ENCODE assay signal across 25 cellular contexts in the genomic region with DNA sequence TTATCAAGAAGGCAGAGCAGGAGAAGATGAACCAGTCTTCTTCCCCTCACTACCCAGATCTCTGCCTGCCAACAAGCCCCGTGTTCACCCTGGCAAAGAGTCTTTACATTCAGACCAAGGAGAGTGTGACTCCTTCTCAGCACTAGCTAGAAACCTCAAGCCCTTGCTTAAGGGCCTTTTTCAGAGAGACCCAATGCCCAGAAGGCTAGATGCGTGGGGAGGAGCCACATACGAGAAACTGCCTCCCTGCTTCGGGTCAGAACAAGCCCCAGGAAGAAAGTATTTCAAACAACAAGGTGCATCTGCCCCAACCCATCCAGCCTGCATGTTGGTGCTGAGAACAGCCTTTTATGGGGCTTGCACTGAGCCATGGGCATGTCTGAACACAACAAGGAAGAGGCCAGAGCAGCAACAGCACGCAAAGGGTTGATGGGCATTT.
A peak's percentile ranks its signal among the peaks of the same experiment; 100 is the strongest.
DNase-seq lines count a peak whose midpoint lies in the region; ATAC-seq and TF ChIP-seq lines count a peak whose summit lies in the region.
"Had no signal": no experiment of that assay in that cellular context is flagged by ENCODE, and none has a peak within 500 bp of the region (broad histone marks: within the 10 kb centered on the region; RNA-seq: fewer than 3 reads in every experiment).

No MANE protein-coding gene starts in this region.

- no peak overlapping the region for H2AFZ ChIP-seq in osteoblast (ENCODE audit: low read length)

- POLR2A ChIA-PET in Caco-2 (lab: Charles Lee): interaction anchor here (1.4 kb wide), 1 partner anchor 32 kb away, joined by 4 read pairs; no protein-coding TSS in a partner anchor
- POLR2A ChIA-PET in CD4-positive, alpha-beta T cell (lab: Charles Lee): no interaction called here

- no peaks in the 10 kb centered on the region for H3K9me3 Mint-ChIP-seq in Caco-2 (ENCODE audit: unreplicated experiment)
- no peaks in the 10 kb centered on the region for H3K9me3 Mint-ChIP-seq in CD4-positive, alpha-beta T cell
- H3K9me3 Mint-ChIP-seq: activated T-cell treated with anti-CD3 and anti-CD28 coated beads, Interleukin-2, amount 50 U/mL, for 24 hours; stimulated activated naive CD8-positive, alpha-beta T cell treated with anti-CD3 and anti-CD28 coated beads, Interleukin-15, Interleukin-2, amounts not matched to agents 100 ng/mL and 50 ng/mL, for 24 hours had no signal

- H3K4me3 ChIP-seq in Caco-2 (ENCODE audit: low read depth, low read length) (no peak overlapping the region), NT2/D1 (ENCODE audit: insufficient read length, low read depth) (peak overlapping the region; percentile 54), osteoblast (ENCODE audit: insufficient read depth, low read length) (no peak overlapping the region)
- H3K4me3 ChIP-seq: gastrocnemius medialis, HAP-1, lung, transverse colon had no signal

- CTCF ChIA-PET in Caco-2 (lab: Charles Lee): interaction anchor here (1.4 kb wide), 1 partner anchor 55 kb away, joined by 4 read pairs; no protein-coding TSS in a partner anchor
- CTCF ChIA-PET in CD4-positive, alpha-beta T cell (lab: Charles Lee): no interaction called here

- no peaks in the 10 kb centered on the region for H3K27me3 ChIP-seq in Caco-2 (replicated peaks; ENCODE audit: control insufficient read depth, insufficient read depth, low read length)
- no peaks in the 10 kb centered on the region for H3K27me3 ChIP-seq in NT2/D1 (ENCODE audit: insufficient read depth, insufficient read length)
- no peaks in the 10 kb centered on the region for H3K27me3 ChIP-seq in osteoblast (ENCODE audit: insufficient read depth, low read length)
- peaks cover 5% of the 10 kb centered on the region for H3K27me3 ChIP-seq in CD4-positive, alpha-beta T cell (ENCODE audit: control insufficient read depth, insufficient read depth, low read length)
- H3K27me3 ChIP-seq: gastrocnemius medialis, transverse colon had no signal

- no peaks in the 10 kb centered on the region for H3K79me2 ChIP-seq in osteoblast (ENCODE audit: insufficient read depth, low read length)

- no peaks in the 10 kb centered on the region for H4K20me1 ChIP-seq in osteoblast (ENCODE audit: insufficient read depth, low read length)

- no peak overlapping the region for H3K4me2 ChIP-seq in osteoblast (ENCODE audit: insufficient read depth, low read length)

- peaks cover 56% of the 10 kb centered on the region for H3K4me1 Mint-ChIP-seq in Caco-2 (ENCODE audit: low read depth, unreplicated experiment)
- H3K4me1 Mint-ChIP-seq in CD4-positive, alpha-beta T cell (ENCODE audit: low read depth): no peaks in the 10 kb centered on the region
- H3K4me1 Mint-ChIP-seq: B cell had no signal

- DNase-seq in Caco-2 (no peak), NT2/D1 (ENCODE audit: low read depth, low spot score) (no peak), epithelial cell of prostate (ENCODE audit: low read depth, low spot score) (peak; percentile 81), osteoblast (ENCODE audit: insufficient read length, low spot score, missing footprints) (peak; percentile 60), NCI-H2029 (lab: John Stamatoyannopoulos, UW) (no peak), SHP77 (lab: John Stamatoyannopoulos, UW) (no peak)
- DNase-seq in CD4-positive, alpha-beta T cell: no peak
- no peak for DNase-seq in activated naive CD4-positive, alpha-beta T cell treated with anti-CD3 and anti-CD28 coated beads, Interleukin-2, amount 50 U/mL, for 16 hours
- DNase-seq: activated CD4-positive, alpha-beta T cell treated with anti-CD3 and anti-CD28 coated beads for 1 hour; activated naive CD4-positive, alpha-beta T cell; activated T-cell treated with anti-CD3 and anti-CD28 coated beads, Interleukin-2, amount 50 U/mL, for 24 hours; amniotic stem cell; COR-L47; erythroblast; gastrocnemius medialis; hypothalamus; NCI-H1417 treated with DMSO at 0.1 percent for 48 hours; NCI-H2171 treated with DMSO at 0.1 percent for 48 hours; NCI-H526; stimulated activated CD4-positive, alpha-beta T cell treated with anti-CD3 and anti-CD28 coated beads, Interleukin-4, amount 100 ng/mL, for 4 hours; transverse colon had no signal

- intact Hi-C loops in Caco-2 (cut with micrococcal nuclease; ENCODE audit: unreplicated experiment): no loop called here
- intact Hi-C loops in CD4-positive, alpha-beta T cell (cut with DNase I, micrococcal nuclease): no loop called here

- peak overlapping the region; percentile 78 for H3K4me3 Mint-ChIP-seq in Caco-2 (ENCODE audit: unreplicated experiment)
- H3K4me3 Mint-ChIP-seq in CD4-positive, alpha-beta T cell: no peak overlapping the region
- H3K4me3 Mint-ChIP-seq: activated T-cell treated with anti-CD3 and anti-CD28 coated beads, Interleukin-2, amount 50 U/mL, for 24 hours; B cell; stimulated activated naive CD8-positive, alpha-beta T cell treated with anti-CD3 and anti-CD28 coated beads, Interleukin-15, Interleukin-2, amounts not matched to agents 100 ng/mL and 50 ng/mL, for 24 hours had no signal

- H3K36me3 Mint-ChIP-seq in Caco-2 (ENCODE audit: insufficient read depth, unreplicated experiment): peaks cover 38% of the 10 kb centered on the region
- H3K36me3 Mint-ChIP-seq in CD4-positive, alpha-beta T cell (ENCODE audit: low read depth): no peaks in the 10 kb centered on the region

- H3K27ac ChIP-seq in epithelial cell of prostate (peak overlapping the region; percentile 100), osteoblast (ENCODE audit: low read depth, low read length) (no peak overlapping the region)
- H3K27ac ChIP-seq in CD4-positive, alpha-beta T cell (ENCODE audit: low read depth, low read length): no peak overlapping the region
- H3K27ac ChIP-seq: gastrocnemius medialis, transverse colon had no signal

- no peaks in the 10 kb centered on the region for H3K27me3 Mint-ChIP-seq in Caco-2 (ENCODE audit: insufficient read depth, unreplicated experiment)
- peaks cover 57% of the 10 kb centered on the region for H3K27me3 Mint-ChIP-seq in CD4-positive, alpha-beta T cell

- ATAC-seq in CD4-positive, alpha-beta T cell (ENCODE audit: poor library complexity): no peak
- ATAC-seq: gastrocnemius medialis had no signal

- no peaks in the 10 kb centered on the region for H3K9me3 ChIP-seq in Caco-2
- no peaks in the 10 kb centered on the region for H3K9me3 ChIP-seq in NT2/D1 (ENCODE audit: insufficient read depth, low read length)
- no peaks in the 10 kb centered on the region for H3K9me3 ChIP-seq in osteoblast (ENCODE audit: low read depth, low read length)
- no peaks in the 10 kb centered on the region for H3K9me3 ChIP-seq in CD4-positive, alpha-beta T cell (ENCODE audit: control insufficient read depth, low read length)
- H3K9me3 ChIP-seq: gastrocnemius medialis, HAP-1, transverse colon had no signal

- H3K36me3 ChIP-seq in Caco-2 (ENCODE audit: control insufficient read depth, insufficient read depth, low read length): no peaks in the 10 kb centered on the region
- no peaks in the 10 kb centered on the region for H3K36me3 ChIP-seq in NT2/D1 (ENCODE audit: insufficient read depth, insufficient read length, low read length)
- H3K36me3 ChIP-seq in osteoblast (ENCODE audit: insufficient read depth, low read length): no peaks in the 10 kb centered on the region
- H3K36me3 ChIP-seq: gastrocnemius medialis, HAP-1, transverse colon had no signal

- peaks cover 81% of the 10 kb centered on the region for H3K4me1 ChIP-seq in Caco-2
- peaks cover 26% of the 10 kb centered on the region for H3K4me1 ChIP-seq in NT2/D1 (ENCODE audit: insufficient read depth, insufficient read length)
- peaks cover 27% of the 10 kb centered on the region for H3K4me1 ChIP-seq in osteoblast (ENCODE audit: insufficient read depth, low read length)
- H3K4me1 ChIP-seq: gastrocnemius medialis, transverse colon had no signal

- TF ChIP-seq CTCF in Caco-2 (IDR thresholded peaks at IDR 0.05; ENCODE audit: insufficient read depth in 1 of 2, low read depth in 1 of 2, low read length in 1 of 2, severe bottlenecking in 1 of 2, unreplicated experiment in 1 of 2) (no peak), osteoblast (IDR thresholded peaks at IDR 0.05; ENCODE audit: extremely low read depth, low read depth, low read length) (no peak)
- TF ChIP-seq CTCF in CD4-positive, alpha-beta T cell (IDR thresholded peaks at IDR 0.05): no peak

- peak overlapping the region; percentile 76 for H3K9ac ChIP-seq in NT2/D1 (ENCODE audit: insufficient read length, low read depth)

- peak overlapping the region; percentile 91 for H3K27ac Mint-ChIP-seq in Caco-2 (ENCODE audit: unreplicated experiment)
- no peak overlapping the region for H3K27ac Mint-ChIP-seq in CD4-positive, alpha-beta T cell
- H3K27ac Mint-ChIP-seq: activated T-cell treated with anti-CD3 and anti-CD28 coated beads, Interleukin-2, amount 50 U/mL, for 24 hours; B cell; stimulated activated naive CD8-positive, alpha-beta T cell treated with anti-CD3 and anti-CD28 coated beads, Interleukin-15, Interleukin-2, amounts not matched to agents 100 ng/mL and 50 ng/mL, for 24 hours had no signal

- BruUV-seq in Caco-2 (replicated peaks; lab: Mats Ljungman, UMichigan): no TSS peak

Comparison
In these comparisons a context has a peak if more than half of its experiments do, and no peak if none do; other contexts are left out.
1. DNase-seq: peak in epithelial cell of prostate (single experiment) and osteoblast (single experiment); none in Caco-2 (0 of 2), NT2/D1 (single experiment), CD4-positive, alpha-beta T cell (0 of 10), activated naive CD4-positive, alpha-beta T cell treated with anti-CD3 and anti-CD28 coated beads, Interleukin-2, amount 50 U/mL, for 16 hours (single experiment), NCI-H2029 (single experiment) and SHP77 (0 of 2).